Comparison of ENCODE assay signal across 8 cellular contexts in the genomic region with DNA sequence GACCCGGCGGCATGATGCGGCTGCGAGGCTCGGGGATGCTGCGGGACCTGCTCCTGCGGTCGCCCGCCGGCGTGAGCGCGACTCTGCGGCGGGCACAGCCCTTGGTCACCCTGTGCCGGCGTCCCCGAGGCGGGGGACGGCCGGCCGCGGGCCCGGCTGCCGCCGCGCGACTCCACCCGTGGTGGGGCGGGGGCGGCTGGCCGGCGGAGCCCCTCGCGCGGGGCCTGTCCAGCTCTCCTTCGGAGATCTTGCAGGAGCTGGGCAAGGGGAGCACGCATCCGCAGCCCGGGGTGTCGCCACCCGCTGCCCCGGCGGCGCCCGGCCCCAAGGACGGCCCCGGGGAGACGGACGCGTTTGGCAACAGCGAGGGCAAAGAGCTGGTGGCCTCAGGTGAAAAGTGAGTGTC. TPM values are rescaled to one million over a fixed set of nuclear protein-coding genes. Genes with fewer than 3 reads are reported as not detected.
DNase-seq lines count a peak whose midpoint lies in the region; ATAC-seq lines count a peak whose summit lies in the region.

No MANE protein-coding gene starts in this region.

- H3K4me1 ChIP-seq in rectal smooth muscle tissue (ENCODE audit: control insufficient read depth, insufficient read depth, low read length), result peaks cover 8% of the 10 kb centered on the region

- POLR2A ChIA-PET in T-cell (lab: Charles Lee), result interaction anchor here (0.5 to 4.0 kb wide), 17 partner anchors 9 to 983 kb away, joined by 3 to 33 read pairs (median 4); a partner anchor contains a TSS

- CTCF ChIA-PET in T-cell (lab: Charles Lee), result interaction anchor here in 1 of 2 donors (0.6 to 4.0 kb wide), 5 partner anchors 9 to 224 kb away, joined by 5 to 22 read pairs (median 10); no protein-coding TSS in a partner anchor

- no peaks in the 10 kb centered on the region for H3K36me3 ChIP-seq in rectal smooth muscle tissue (ENCODE audit: control insufficient read depth, insufficient read depth, low read length)

- no peaks in the 10 kb centered on the region for H3K27me3 ChIP-seq in rectal smooth muscle tissue (ENCODE audit: control insufficient read depth, insufficient read depth, low read length)

- peak overlapping the region; percentile 97 to 99 for H3K27ac Mint-ChIP-seq in T-cell

- DNase-seq in activated T-cell treated with anti-CD3 and anti-CD28 coated beads, Interleukin-2, amount 50 U/mL, for 4 hours, result no peak
- DNase-seq in activated T-cell treated with anti-CD3 and anti-CD28 coated beads, Interleukin-2, amount 50 U/mL, for 1 hour, result no peak
- DNase-seq in T-cell (peak in 1 of 34 experiments; percentile 11), Right ventricle myocardium inferior (ENCODE audit: missing footprints) (no peak), COR-L47 (lab: John Stamatoyannopoulos, UW) (no peak), T-helper 9 cell (no peak), GDM1 (lab: John Stamatoyannopoulos, UW) (no peak)

- peak overlapping the region; percentile 94 for H3K4me3 ChIP-seq in rectal smooth muscle tissue (ENCODE audit: low read length)

- H3K27me3 Mint-ChIP-seq in activated T-cell treated with anti-CD3 and anti-CD28 coated beads, Interleukin-2, amount 50 U/mL, for 4 hours (ENCODE audit: low read depth), result no peaks in the 10 kb centered on the region
- no peaks in the 10 kb centered on the region for H3K27me3 Mint-ChIP-seq in T-cell

- H3K4me1 Mint-ChIP-seq in activated T-cell treated with anti-CD3 and anti-CD28 coated beads, Interleukin-2, amount 50 U/mL, for 4 hours (ENCODE audit: low read depth), result peaks cover 43% of the 10 kb centered on the region
- peaks cover 51 to 57% (median 57%) of the 10 kb centered on the region in 3 donors for H3K4me1 Mint-ChIP-seq in T-cell

- H3K36me3 Mint-ChIP-seq in activated T-cell treated with anti-CD3 and anti-CD28 coated beads, Interleukin-2, amount 50 U/mL, for 4 hours (ENCODE audit: insufficient read depth), result peaks cover 25% of the 10 kb centered on the region
- H3K36me3 Mint-ChIP-seq in T-cell, result peaks cover 9% of the 10 kb centered on the region

- peak overlapping the region; percentile 97 for H3K27ac ChIP-seq in rectal smooth muscle tissue (ENCODE audit: low read depth, low read length)

- peak overlapping the region; percentile 90 for H3K9ac ChIP-seq in rectal smooth muscle tissue (ENCODE audit: low read length)

- peak overlapping the region; percentile 96 for H3K4me3 Mint-ChIP-seq in activated T-cell treated with anti-CD3 and anti-CD28 coated beads, Interleukin-2, amount 50 U/mL, for 4 hours
- peak overlapping the region; percentile 92 to 98 (median 96) for H3K4me3 Mint-ChIP-seq in T-cell

- intact Hi-C loops in Right ventricle myocardium inferior (cut with DNase I), result loop anchor here (2.0 kb wide), 1 partner anchor 140 kb away; no protein-coding TSS in a partner anchor

- H3K9me3 Mint-ChIP-seq in activated T-cell treated with anti-CD3 and anti-CD28 coated beads, Interleukin-2, amount 50 U/mL, for 4 hours, result no peaks in the 10 kb centered on the region
- H3K9me3 Mint-ChIP-seq in T-cell, result no peaks in the 10 kb centered on the region

- ATAC-seq in activated T-cell treated with anti-CD3 and anti-CD28 coated beads, Interleukin-2, amount 50 U/mL, for 4 hours, result no peak
- ATAC-seq in T-cell (replicated peaks in 1 of 4) (no peak), Right ventricle myocardium inferior (peak; percentile 4)

RNA-seq across cellular contexts. Expression of a gene that starts 0.5 kb away (rescaled TPM):
- total RNA-seq in activated T-cell treated with anti-CD3 and anti-CD28 coated beads, Interleukin-2, amount 50 U/mL, for 4 hours, result 100 to 1,000 TPM; 371 to 409 (median 377) TPM
- total RNA-seq in T-cell (100 to 1,000 TPM; 192 to 233 (median 209) TPM), Right ventricle myocardium inferior (44.8 TPM)
